ENCODE assay signal across 25 cellular contexts in the genomic region with DNA sequence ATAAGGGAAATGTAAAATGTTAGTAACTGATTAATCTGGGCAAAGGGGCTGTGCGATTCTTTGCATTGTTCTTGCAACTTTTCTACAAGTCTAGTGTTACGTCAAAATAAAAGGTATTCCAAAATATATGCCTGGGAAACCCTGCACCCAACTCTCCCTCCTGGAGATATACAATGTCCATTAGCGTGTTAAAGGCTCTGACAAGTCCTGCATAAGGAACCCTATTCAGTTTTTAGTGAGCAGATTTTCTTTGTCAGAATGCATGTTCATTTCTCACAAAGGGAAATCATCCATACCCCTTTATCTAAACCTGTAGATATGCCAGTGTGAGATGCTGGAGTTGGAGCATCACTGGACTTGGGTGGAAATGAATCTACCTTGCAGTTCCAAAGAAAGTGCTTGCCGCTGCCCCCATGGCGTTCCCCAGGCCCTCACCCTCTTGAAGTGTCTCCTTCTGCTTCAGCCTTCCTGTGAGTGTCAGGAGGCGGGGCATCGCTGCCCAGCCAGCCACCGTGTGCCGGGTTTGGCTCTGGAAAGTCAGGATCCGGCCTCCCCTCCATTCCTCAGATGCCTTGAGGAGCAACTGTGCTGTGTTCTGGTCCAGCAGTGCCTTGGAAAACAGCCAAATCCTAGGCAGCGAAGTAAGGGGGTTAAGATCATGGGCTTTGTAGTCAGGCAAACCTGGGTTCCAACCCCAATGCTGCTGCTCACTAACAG.
"Had no signal": no experiment of that assay in that cellular context is flagged by ENCODE, and none has a peak within 500 bp of the region (broad histone marks: within the 10 kb centered on the region; RNA-seq: fewer than 3 reads in every experiment).

No MANE protein-coding gene starts in this region.

- H3K4me1 ChIP-seq: gastrocnemius medialis, parathyroid adenoma, testis, tibial artery had no signal

- H3K36me3 ChIP-seq: gastrocnemius medialis, tibial artery had no signal

- H3K4me3 ChIP-seq: gastrocnemius medialis, mucosa of descending colon, testis, tibial artery had no signal

- H3K27ac ChIP-seq: epithelial cell of prostate, gastrocnemius medialis, parathyroid adenoma, testis, tibial artery had no signal

- H3K79me2 ChIP-seq: parathyroid adenoma had no signal

- H3K4me1 Mint-ChIP-seq: endodermal cell; mesothelial cell of epicardium; naive thymus-derived CD4-positive, alpha-beta T cell; stimulated activated memory B cell treated with anti-CD40 and anti-IgM and Interleukin-4, amounts not matched to agents 10 μg/mL and 1 μg/mL and 100 μg/mL, for 72 hours had no signal

- ATAC-seq: esophagus mucosa; gastrocnemius medialis; left lobe of liver; naive thymus-derived CD4-positive, alpha-beta T cell; sciatic nerve; stimulated activated memory B cell treated with anti-CD40 and anti-IgM and Interleukin-4, amounts not matched to agents 10 μg/mL and 1 μg/mL and 100 μg/mL, for 72 hours; stimulated activated naive CD8-positive, alpha-beta T cell treated with anti-CD3 and anti-CD28 coated beads, Interleukin-15, Interleukin-2, amounts not matched to agents 100 U/mL and 50 U/mL, for 24 hours had no signal

- H2AFZ ChIP-seq: parathyroid adenoma had no signal

- H3K4me3 Mint-ChIP-seq: dendritic cell treated with granulocyte-macrophage colony-stimulating factor and Interleukin-4, amounts not matched to agents 40 ng/mL and 50 ng/mL, for 4 days; endodermal cell; mesothelial cell of epicardium; naive thymus-derived CD4-positive, alpha-beta T cell; stimulated activated memory B cell treated with anti-CD40 and anti-IgM and Interleukin-4, amounts not matched to agents 10 μg/mL and 1 μg/mL and 100 μg/mL, for 72 hours; type B pancreatic cell had no signal

- H3K27me3 ChIP-seq: gastrocnemius medialis, testis, tibial artery had no signal

- H3K9me3 ChIP-seq: mucosa of descending colon, testis had no signal

- H3K9ac ChIP-seq: parathyroid adenoma had no signal

- FAIRE-seq: colon, keratinocyte had no signal

- H3K27me3 Mint-ChIP-seq: progenitor cell of endocrine pancreas, type B pancreatic cell had no signal

- H3K36me3 Mint-ChIP-seq: mesothelial cell of epicardium; stimulated activated memory B cell treated with anti-CD40 and anti-IgM and Interleukin-4, amounts not matched to agents 10 μg/mL and 1 μg/mL and 100 μg/mL, for 72 hours; type B pancreatic cell had no signal

- H3K9me3 Mint-ChIP-seq: endodermal cell had no signal

- H3K27ac Mint-ChIP-seq: dendritic cell treated with granulocyte-macrophage colony-stimulating factor and Interleukin-4, amounts not matched to agents 40 ng/mL and 50 ng/mL, for 4 days; endodermal cell; mesothelial cell of epicardium; naive thymus-derived CD4-positive, alpha-beta T cell; progenitor cell of endocrine pancreas; stimulated activated memory B cell treated with anti-CD40 and anti-IgM and Interleukin-4, amounts not matched to agents 10 μg/mL and 1 μg/mL and 100 μg/mL, for 72 hours; type B pancreatic cell had no signal

- DNase-seq: effector CD8-positive, alpha-beta T cell; endodermal cell; foreskin fibroblast; gastrocnemius medialis; head of caudate nucleus; mesenchymal stem cell; mucosa of descending colon; naive thymus-derived CD4-positive, alpha-beta T cell; stimulated activated CD4-positive, alpha-beta T cell treated with anti-CD3 and anti-CD28 coated beads, Interleukin-4, amount 100 ng/mL, for 4 hours; stimulated activated naive CD8-positive, alpha-beta T cell treated with anti-CD3 and anti-CD28 coated beads, Interleukin-15, Interleukin-2, amounts not matched to agents 100 U/mL and 50 U/mL, for 24 hours; substantia nigra; testis; tibial artery had no signal
